26 cellular contexts compared by ENCODE assay signal in the genomic region with DNA sequence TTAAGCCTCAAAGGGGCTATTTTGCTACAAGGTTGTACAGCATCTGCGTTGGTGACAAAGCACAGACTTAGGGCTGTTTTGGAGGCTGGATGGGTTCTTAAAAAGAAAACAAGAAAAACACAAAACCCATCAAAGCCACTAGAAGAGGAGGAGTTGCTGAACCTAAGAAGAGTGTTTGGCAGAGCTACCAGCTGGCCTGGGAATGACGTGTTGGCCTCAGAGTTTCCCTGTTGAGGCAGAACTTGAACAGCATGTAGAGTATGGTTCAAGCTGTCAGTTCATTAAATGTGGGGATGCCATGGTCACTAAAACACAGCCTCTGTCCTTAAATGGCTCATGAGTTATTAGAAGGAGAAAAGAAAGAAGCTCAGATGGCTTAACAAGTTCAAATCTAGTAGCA.
DNase-seq lines count a peak whose midpoint lies in the region; ATAC-seq and TF ChIP-seq lines count a peak whose summit lies in the region.
"Had no signal": no experiment of that assay in that cellular context is flagged by ENCODE, and none has a peak within 500 bp of the region (broad histone marks: within the 10 kb centered on the region; RNA-seq: fewer than 3 reads in every experiment).

No MANE protein-coding gene starts in this region.

- H3K27me3 ChIP-seq in ascending aorta = no peaks in the 10 kb centered on the region
- no peaks in the 10 kb centered on the region for H3K27me3 ChIP-seq in osteoblast (ENCODE audit: insufficient read depth, low read length)
- no peaks in the 10 kb centered on the region for H3K27me3 ChIP-seq in thoracic aorta (replicated peaks; ENCODE audit: insufficient read depth)
- H3K27me3 ChIP-seq: hepatocyte, left lung, transverse colon had no signal

- no peaks in the 10 kb centered on the region for H3K79me2 ChIP-seq in osteoblast (ENCODE audit: insufficient read depth, low read length)
- H3K79me2 ChIP-seq: hepatocyte had no signal

- peaks cover 8 to 32% of the 10 kb centered on the region in 2 donors for H3K4me1 ChIP-seq in ascending aorta
- H3K4me1 ChIP-seq in osteoblast (ENCODE audit: insufficient read depth, low read length) = peaks cover 19% of the 10 kb centered on the region
- H3K4me1 ChIP-seq in thoracic aorta (ENCODE audit: control insufficient read depth in 1 of 2, low read depth in 2 of 2) = peaks cover 11 to 52% of the 10 kb centered on the region in 2 donors
- H3K4me1 ChIP-seq: foreskin keratinocyte, left lung, transverse colon had no signal

- H3K36me3 ChIP-seq in ascending aorta (no peaks in the 10 kb centered on the region), osteoblast (ENCODE audit: insufficient read depth, low read length) (no peaks in the 10 kb centered on the region), thoracic aorta (no peaks in the 10 kb centered on the region)
- H3K36me3 ChIP-seq: left lung, transverse colon had no signal

- H3K4me3 ChIP-seq in ascending aorta (no peak overlapping the region), fibroblast of the aortic adventitia (ENCODE audit: low read depth, low read length) (no peak overlapping the region), osteoblast (ENCODE audit: insufficient read depth, low read length) (no peak overlapping the region), thoracic aorta (no peak overlapping the region)
- H3K4me3 ChIP-seq: hepatocyte, left lung, skin epidermis, transverse colon had no signal

- intact Hi-C loops in ascending aorta (cut with DNase I) = no loop called here

- H3K27ac ChIP-seq in ascending aorta (peak overlapping the region; percentile 71), osteoblast (ENCODE audit: low read depth, low read length) (peak overlapping the region; percentile 75), thoracic aorta (peak overlapping the region; percentile 72 to 77), substantia nigra (ENCODE audit: low read depth, low read length, poor library complexity, severe bottlenecking) (no peak overlapping the region)
- H3K27ac ChIP-seq: foreskin keratinocyte, hepatocyte, RWPE1 had no signal

- no peaks in the 10 kb centered on the region for H4K20me1 ChIP-seq in osteoblast (ENCODE audit: insufficient read depth, low read length)

- no peak for DNase-seq in ascending aorta (ENCODE audit: low spot score in 2 of 2)
- DNase-seq in fibroblast of the aortic adventitia (ENCODE audit: low read depth) = peak; percentile 23
- no peak for DNase-seq in osteoblast (ENCODE audit: insufficient read length, low spot score, missing footprints)
- DNase-seq in thoracic aorta (ENCODE audit: low spot score) = no peak
- no peak for DNase-seq in superior temporal gyrus (ENCODE audit: extremely low spot score)
- no peak for DNase-seq in substantia nigra (lab: John Stamatoyannopoulos, UW)
- DNase-seq in occipital lobe (lab: John Stamatoyannopoulos, UW) = no peak
- DNase-seq: CD4-positive, alpha-beta T cell; central memory CD4-positive, alpha-beta T cell; foreskin keratinocyte; immature natural killer cell; left lung; NCI-H1092 treated with DMSO at 0.1 percent for 48 hours; NCI-H2029; NCI-H2227 treated with DMSO at 0.1 percent for 48 hours; NCI-H69; posterior cingulate gyrus; stimulated activated CD4-positive, alpha-beta T cell treated with anti-CD3 and anti-CD28 coated beads, Interleukin-1b, Interleukin-23, amount 100 ng/mL, for 48 hours; T-helper 9 cell had no signal

- TF ChIP-seq CTCF in ascending aorta (IDR thresholded peaks at IDR 0.05) (no peak), fibroblast of the aortic adventitia (IDR thresholded peaks at IDR 0.05; ENCODE audit: insufficient read depth, low read length) (no peak), osteoblast (IDR thresholded peaks at IDR 0.05; ENCODE audit: extremely low read depth, low read depth, low read length) (no peak), thoracic aorta (IDR thresholded peaks at IDR 0.05) (no peak)

- no peaks in the 10 kb centered on the region for H3K9me3 ChIP-seq in ascending aorta
- H3K9me3 ChIP-seq in osteoblast (ENCODE audit: low read depth, low read length) = no peaks in the 10 kb centered on the region
- H3K9me3 ChIP-seq in thoracic aorta = no peaks in the 10 kb centered on the region
- H3K9me3 ChIP-seq: left lung, transverse colon had no signal

- peak overlapping the region; percentile 62 for H3K4me2 ChIP-seq in osteoblast (ENCODE audit: insufficient read depth, low read length)
- H3K4me2 ChIP-seq: hepatocyte had no signal

- peak overlapping the region; percentile 68 for H2AFZ ChIP-seq in osteoblast (ENCODE audit: low read length)
- H2AFZ ChIP-seq: hepatocyte had no signal

- ATAC-seq in thoracic aorta (ENCODE audit: insufficient number of reproducible peaks, low FRiP score, low read depth) (no peak), HG02763 (IDR thresholded peaks at IDR 0.05; ENCODE audit: unreplicated experiment) (no peak)
- ATAC-seq: foreskin keratinocyte; natural killer cell treated with Interleukin-12 subunit alpha and Interleukin-12 subunit beta and Interleukin-15 and Interleukin-18, amount 100 ng/mL, for 72 hours; SK-N-SH treated with all-trans-retinoic acid at 6 μM for 48 hours had no signal
